In the genomic region with DNA sequence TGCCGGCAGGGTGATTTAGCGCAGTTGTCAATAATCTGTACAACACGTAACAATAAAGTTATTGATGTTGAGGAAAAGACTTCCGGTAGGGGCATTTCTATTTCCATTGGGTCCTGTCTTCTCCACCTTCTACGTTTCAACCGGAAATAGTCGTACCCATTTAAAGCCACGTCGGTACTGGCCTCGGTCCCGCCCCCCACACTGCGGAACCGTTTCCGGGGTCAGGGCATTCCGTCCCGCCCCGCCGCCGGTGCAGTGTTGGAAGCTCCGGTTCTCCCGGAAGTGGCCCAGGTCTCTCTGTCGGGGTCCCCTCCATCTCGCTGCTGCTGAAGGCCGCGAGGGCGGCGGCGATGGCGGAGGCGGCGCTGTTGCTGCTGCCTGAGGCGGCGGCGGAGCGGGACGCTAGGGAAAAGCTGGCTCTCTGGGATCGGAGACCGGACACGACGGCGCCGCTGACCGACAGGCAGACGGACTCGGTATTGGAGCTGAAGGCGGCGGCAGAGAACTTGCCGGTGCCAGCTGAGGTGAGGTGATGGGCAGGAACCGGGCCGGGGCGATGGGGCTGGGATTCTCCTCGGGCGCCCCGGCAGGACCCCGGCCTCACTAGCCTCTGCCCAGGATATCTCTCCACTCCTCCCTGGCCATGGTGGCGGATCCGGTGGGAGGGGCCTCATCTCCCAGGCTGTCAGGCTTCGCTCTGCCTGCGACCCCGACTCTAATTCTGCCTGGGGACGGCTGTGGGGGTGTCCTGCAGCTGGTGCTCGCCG, we compare ENCODE assay signal across 1 cellular context.
TF ChIP-seq lines count a peak whose summit lies in the region.

A gene with protein sequence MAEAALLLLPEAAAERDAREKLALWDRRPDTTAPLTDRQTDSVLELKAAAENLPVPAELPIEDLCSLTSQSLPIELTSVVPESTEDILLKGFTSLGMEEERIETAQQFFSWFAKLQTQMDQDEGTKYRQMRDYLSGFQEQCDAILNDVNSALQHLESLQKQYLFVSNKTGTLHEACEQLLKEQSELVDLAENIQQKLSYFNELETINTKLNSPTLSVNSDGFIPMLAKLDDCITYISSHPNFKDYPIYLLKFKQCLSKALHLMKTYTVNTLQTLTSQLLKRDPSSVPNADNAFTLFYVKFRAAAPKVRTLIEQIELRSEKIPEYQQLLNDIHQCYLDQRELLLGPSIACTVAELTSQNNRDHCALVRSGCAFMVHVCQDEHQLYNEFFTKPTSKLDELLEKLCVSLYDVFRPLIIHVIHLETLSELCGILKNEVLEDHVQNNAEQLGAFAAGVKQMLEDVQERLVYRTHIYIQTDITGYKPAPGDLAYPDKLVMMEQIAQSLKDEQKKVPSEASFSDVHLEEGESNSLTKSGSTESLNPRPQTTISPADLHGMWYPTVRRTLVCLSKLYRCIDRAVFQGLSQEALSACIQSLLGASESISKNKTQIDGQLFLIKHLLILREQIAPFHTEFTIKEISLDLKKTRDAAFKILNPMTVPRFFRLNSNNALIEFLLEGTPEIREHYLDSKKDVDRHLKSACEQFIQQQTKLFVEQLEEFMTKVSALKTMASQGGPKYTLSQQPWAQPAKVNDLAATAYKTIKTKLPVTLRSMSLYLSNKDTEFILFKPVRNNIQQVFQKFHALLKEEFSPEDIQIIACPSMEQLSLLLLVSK (plus strand): TSS at position 253 of the 767 bp plus-strand sequence. CDS start 98 bp downstream, at position 351.

TF ChIP-seq in K562, 482 proteins besides CTCF, POLR2A, EP300 and RAD21 (continued from another document and continues in another):
- TF ChIP-seq, protein P1, sequence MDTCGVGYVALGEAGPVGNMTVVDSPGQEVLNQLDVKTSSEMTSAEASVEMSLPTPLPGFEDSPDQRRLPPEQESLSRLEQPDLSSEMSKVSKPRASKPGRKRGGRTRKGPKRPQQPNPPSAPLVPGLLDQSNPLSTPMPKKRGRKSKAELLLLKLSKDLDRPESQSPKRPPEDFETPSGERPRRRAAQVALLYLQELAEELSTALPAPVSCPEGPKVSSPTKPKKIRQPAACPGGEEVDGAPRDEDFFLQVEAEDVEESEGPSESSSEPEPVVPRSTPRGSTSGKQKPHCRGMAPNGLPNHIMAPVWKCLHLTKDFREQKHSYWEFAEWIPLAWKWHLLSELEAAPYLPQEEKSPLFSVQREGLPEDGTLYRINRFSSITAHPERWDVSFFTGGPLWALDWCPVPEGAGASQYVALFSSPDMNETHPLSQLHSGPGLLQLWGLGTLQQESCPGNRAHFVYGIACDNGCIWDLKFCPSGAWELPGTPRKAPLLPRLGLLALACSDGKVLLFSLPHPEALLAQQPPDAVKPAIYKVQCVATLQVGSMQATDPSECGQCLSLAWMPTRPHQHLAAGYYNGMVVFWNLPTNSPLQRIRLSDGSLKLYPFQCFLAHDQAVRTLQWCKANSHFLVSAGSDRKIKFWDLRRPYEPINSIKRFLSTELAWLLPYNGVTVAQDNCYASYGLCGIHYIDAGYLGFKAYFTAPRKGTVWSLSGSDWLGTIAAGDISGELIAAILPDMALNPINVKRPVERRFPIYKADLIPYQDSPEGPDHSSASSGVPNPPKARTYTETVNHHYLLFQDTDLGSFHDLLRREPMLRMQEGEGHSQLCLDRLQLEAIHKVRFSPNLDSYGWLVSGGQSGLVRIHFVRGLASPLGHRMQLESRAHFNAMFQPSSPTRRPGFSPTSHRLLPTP (IDR thresholded peaks at IDR 0.05; ENCODE audit: borderline replicate concordance, extremely low read depth, insufficient read length), result no peak
- TF ChIP-seq ZNF140 (CRISPR knock-in tag; IDR thresholded peaks at IDR 0.05), result no peak
- TF ChIP-seq MCM2 (IDR thresholded peaks at IDR 0.05; ENCODE audit: low read depth), result no peak
- no peak for TF ChIP-seq ZNF764 (CRISPR knock-in tag; IDR thresholded peaks at IDR 0.05; ENCODE audit: low read depth)
- TF ChIP-seq, protein P2, sequence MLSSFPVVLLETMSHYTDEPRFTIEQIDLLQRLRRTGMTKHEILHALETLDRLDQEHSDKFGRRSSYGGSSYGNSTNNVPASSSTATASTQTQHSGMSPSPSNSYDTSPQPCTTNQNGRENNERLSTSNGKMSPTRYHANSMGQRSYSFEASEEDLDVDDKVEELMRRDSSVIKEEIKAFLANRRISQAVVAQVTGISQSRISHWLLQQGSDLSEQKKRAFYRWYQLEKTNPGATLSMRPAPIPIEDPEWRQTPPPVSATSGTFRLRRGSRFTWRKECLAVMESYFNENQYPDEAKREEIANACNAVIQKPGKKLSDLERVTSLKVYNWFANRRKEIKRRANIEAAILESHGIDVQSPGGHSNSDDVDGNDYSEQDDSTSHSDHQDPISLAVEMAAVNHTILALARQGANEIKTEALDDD (IDR thresholded peaks at IDR 0.05), result no peak
- TF ChIP-seq, protein P3, sequence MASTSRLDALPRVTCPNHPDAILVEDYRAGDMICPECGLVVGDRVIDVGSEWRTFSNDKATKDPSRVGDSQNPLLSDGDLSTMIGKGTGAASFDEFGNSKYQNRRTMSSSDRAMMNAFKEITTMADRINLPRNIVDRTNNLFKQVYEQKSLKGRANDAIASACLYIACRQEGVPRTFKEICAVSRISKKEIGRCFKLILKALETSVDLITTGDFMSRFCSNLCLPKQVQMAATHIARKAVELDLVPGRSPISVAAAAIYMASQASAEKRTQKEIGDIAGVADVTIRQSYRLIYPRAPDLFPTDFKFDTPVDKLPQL (IDR thresholded peaks at IDR 0.05; ENCODE audit: extremely low read depth, insufficient read length), result no peak
- no peak for TF ChIP-seq CBX2 (IDR thresholded peaks at IDR 0.05; ENCODE audit: insufficient read depth, low read length, poor library complexity, severe bottlenecking)
- TF ChIP-seq PPARD (CRISPR knock-in tag; IDR thresholded peaks at IDR 0.05), result no peak
- TF ChIP-seq MCM5 (IDR thresholded peaks at IDR 0.05; ENCODE audit: low read depth), result no peak
- no peak for TF ChIP-seq HNRNPH1 (optimal IDR thresholded peaks at IDR 0.05; ENCODE audit: low read depth, low read length)
- TF ChIP-seq KLF6 (CRISPR knock-in tag; IDR thresholded peaks at IDR 0.05; ENCODE audit: borderline replicate concordance), result no peak
- TF ChIP-seq SMAD2 (IDR thresholded peaks at IDR 0.05; ENCODE audit: low read depth, low read length), result no peak
- TF ChIP-seq ZNF695 (CRISPR knock-in tag; IDR thresholded peaks at IDR 0.05), result no peak
- TF ChIP-seq, protein P4, sequence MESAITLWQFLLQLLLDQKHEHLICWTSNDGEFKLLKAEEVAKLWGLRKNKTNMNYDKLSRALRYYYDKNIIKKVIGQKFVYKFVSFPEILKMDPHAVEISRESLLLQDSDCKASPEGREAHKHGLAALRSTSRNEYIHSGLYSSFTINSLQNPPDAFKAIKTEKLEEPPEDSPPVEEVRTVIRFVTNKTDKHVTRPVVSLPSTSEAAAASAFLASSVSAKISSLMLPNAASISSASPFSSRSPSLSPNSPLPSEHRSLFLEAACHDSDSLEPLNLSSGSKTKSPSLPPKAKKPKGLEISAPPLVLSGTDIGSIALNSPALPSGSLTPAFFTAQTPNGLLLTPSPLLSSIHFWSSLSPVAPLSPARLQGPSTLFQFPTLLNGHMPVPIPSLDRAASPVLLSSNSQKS (CRISPR knock-in tag; IDR thresholded peaks at IDR 0.05), result no peak
- peak; percentile 57 for TF ChIP-seq SAP30 (IDR thresholded peaks at IDR 0.05; ENCODE audit: borderline replicate concordance, insufficient read depth, low read depth, low read length, poor library complexity, severe bottlenecking)
- TF ChIP-seq SMAD1 (IDR thresholded peaks at IDR 0.05; ENCODE audit: low read depth, low read length, partially characterized antibody), result no peak
- TF ChIP-seq ZNF431 (CRISPR knock-in tag; IDR thresholded peaks at IDR 0.05), result no peak
- no peak for TF ChIP-seq ARID1B (IDR thresholded peaks at IDR 0.05)
- TF ChIP-seq, protein P5, sequence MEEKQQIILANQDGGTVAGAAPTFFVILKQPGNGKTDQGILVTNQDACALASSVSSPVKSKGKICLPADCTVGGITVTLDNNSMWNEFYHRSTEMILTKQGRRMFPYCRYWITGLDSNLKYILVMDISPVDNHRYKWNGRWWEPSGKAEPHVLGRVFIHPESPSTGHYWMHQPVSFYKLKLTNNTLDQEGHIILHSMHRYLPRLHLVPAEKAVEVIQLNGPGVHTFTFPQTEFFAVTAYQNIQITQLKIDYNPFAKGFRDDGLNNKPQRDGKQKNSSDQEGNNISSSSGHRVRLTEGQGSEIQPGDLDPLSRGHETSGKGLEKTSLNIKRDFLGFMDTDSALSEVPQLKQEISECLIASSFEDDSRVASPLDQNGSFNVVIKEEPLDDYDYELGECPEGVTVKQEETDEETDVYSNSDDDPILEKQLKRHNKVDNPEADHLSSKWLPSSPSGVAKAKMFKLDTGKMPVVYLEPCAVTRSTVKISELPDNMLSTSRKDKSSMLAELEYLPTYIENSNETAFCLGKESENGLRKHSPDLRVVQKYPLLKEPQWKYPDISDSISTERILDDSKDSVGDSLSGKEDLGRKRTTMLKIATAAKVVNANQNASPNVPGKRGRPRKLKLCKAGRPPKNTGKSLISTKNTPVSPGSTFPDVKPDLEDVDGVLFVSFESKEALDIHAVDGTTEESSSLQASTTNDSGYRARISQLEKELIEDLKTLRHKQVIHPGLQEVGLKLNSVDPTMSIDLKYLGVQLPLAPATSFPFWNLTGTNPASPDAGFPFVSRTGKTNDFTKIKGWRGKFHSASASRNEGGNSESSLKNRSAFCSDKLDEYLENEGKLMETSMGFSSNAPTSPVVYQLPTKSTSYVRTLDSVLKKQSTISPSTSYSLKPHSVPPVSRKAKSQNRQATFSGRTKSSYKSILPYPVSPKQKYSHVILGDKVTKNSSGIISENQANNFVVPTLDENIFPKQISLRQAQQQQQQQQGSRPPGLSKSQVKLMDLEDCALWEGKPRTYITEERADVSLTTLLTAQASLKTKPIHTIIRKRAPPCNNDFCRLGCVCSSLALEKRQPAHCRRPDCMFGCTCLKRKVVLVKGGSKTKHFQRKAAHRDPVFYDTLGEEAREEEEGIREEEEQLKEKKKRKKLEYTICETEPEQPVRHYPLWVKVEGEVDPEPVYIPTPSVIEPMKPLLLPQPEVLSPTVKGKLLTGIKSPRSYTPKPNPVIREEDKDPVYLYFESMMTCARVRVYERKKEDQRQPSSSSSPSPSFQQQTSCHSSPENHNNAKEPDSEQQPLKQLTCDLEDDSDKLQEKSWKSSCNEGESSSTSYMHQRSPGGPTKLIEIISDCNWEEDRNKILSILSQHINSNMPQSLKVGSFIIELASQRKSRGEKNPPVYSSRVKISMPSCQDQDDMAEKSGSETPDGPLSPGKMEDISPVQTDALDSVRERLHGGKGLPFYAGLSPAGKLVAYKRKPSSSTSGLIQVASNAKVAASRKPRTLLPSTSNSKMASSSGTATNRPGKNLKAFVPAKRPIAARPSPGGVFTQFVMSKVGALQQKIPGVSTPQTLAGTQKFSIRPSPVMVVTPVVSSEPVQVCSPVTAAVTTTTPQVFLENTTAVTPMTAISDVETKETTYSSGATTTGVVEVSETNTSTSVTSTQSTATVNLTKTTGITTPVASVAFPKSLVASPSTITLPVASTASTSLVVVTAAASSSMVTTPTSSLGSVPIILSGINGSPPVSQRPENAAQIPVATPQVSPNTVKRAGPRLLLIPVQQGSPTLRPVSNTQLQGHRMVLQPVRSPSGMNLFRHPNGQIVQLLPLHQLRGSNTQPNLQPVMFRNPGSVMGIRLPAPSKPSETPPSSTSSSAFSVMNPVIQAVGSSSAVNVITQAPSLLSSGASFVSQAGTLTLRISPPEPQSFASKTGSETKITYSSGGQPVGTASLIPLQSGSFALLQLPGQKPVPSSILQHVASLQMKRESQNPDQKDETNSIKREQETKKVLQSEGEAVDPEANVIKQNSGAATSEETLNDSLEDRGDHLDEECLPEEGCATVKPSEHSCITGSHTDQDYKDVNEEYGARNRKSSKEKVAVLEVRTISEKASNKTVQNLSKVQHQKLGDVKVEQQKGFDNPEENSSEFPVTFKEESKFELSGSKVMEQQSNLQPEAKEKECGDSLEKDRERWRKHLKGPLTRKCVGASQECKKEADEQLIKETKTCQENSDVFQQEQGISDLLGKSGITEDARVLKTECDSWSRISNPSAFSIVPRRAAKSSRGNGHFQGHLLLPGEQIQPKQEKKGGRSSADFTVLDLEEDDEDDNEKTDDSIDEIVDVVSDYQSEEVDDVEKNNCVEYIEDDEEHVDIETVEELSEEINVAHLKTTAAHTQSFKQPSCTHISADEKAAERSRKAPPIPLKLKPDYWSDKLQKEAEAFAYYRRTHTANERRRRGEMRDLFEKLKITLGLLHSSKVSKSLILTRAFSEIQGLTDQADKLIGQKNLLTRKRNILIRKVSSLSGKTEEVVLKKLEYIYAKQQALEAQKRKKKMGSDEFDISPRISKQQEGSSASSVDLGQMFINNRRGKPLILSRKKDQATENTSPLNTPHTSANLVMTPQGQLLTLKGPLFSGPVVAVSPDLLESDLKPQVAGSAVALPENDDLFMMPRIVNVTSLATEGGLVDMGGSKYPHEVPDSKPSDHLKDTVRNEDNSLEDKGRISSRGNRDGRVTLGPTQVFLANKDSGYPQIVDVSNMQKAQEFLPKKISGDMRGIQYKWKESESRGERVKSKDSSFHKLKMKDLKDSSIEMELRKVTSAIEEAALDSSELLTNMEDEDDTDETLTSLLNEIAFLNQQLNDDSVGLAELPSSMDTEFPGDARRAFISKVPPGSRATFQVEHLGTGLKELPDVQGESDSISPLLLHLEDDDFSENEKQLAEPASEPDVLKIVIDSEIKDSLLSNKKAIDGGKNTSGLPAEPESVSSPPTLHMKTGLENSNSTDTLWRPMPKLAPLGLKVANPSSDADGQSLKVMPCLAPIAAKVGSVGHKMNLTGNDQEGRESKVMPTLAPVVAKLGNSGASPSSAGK (IDR thresholded peaks at IDR 0.05), result no peak; the same call in 1 of the 2 replicates
- no peak for TF ChIP-seq PRPF4 (IDR thresholded peaks at IDR 0.05; ENCODE audit: insufficient read depth, low read depth, low read length, poor library complexity, severe bottlenecking)
- TF ChIP-seq SMARCA5 (IDR thresholded peaks at IDR 0.05), result no peak
- TF ChIP-seq KLF13 (tag; IDR thresholded peaks at IDR 0.05; ENCODE audit: borderline replicate concordance, low read depth), result peak; percentile 55; the same call in 1 of the 2 replicates
- TF ChIP-seq, protein P6, sequence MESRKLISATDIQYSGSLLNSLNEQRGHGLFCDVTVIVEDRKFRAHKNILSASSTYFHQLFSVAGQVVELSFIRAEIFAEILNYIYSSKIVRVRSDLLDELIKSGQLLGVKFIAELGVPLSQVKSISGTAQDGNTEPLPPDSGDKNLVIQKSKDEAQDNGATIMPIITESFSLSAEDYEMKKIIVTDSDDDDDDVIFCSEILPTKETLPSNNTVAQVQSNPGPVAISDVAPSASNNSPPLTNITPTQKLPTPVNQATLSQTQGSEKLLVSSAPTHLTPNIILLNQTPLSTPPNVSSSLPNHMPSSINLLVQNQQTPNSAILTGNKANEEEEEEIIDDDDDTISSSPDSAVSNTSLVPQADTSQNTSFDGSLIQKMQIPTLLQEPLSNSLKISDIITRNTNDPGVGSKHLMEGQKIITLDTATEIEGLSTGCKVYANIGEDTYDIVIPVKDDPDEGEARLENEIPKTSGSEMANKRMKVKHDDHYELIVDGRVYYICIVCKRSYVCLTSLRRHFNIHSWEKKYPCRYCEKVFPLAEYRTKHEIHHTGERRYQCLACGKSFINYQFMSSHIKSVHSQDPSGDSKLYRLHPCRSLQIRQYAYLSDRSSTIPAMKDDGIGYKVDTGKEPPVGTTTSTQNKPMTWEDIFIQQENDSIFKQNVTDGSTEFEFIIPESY (CRISPR knock-in tag; IDR thresholded peaks at IDR 0.05), result no peak
- TF ChIP-seq, protein P7, sequence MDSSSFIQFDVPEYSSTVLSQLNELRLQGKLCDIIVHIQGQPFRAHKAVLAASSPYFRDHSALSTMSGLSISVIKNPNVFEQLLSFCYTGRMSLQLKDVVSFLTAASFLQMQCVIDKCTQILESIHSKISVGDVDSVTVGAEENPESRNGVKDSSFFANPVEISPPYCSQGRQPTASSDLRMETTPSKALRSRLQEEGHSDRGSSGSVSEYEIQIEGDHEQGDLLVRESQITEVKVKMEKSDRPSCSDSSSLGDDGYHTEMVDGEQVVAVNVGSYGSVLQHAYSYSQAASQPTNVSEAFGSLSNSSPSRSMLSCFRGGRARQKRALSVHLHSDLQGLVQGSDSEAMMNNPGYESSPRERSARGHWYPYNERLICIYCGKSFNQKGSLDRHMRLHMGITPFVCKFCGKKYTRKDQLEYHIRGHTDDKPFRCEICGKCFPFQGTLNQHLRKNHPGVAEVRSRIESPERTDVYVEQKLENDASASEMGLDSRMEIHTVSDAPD (CRISPR knock-in tag; IDR thresholded peaks at IDR 0.05), result no peak
